ENCODE assay signal across 11 cellular contexts in genomic region chr5:143509758-143510221, GRCh38.
DNase-seq lines count a peak whose midpoint lies in the region; ATAC-seq and TF ChIP-seq lines count a peak whose summit lies in the region.
"Had no signal": no experiment of that assay in that cellular context is flagged by ENCODE, and none has a peak within 500 bp of the region (broad histone marks: within the 10 kb centered on the region; RNA-seq: fewer than 3 reads in every experiment).

No MANE protein-coding gene starts in this region.

- H3K4me1 ChIP-seq in KMS-11 (ENCODE audit: low read depth, poor library complexity, severe bottlenecking): peaks cover 86% of the 10 kb centered on the region

- H3K79me2 ChIP-seq in KMS-11 (ENCODE audit: insufficient read depth, low read depth): no peaks in the 10 kb centered on the region

- no peak for TF ChIP-seq CTCF in KMS-11 (conservative IDR thresholded peaks at IDR 0.05; ENCODE audit: low read depth, low read length)

- peak overlapping the region; percentile 67 for H3K4me2 ChIP-seq in KMS-11

- no peaks in the 10 kb centered on the region for H4K20me1 ChIP-seq in KMS-11 (ENCODE audit: insufficient read depth)

- ATAC-seq in GM18519 (IDR thresholded peaks at IDR 0.05; ENCODE audit: low FRiP score, unreplicated experiment) (peak; percentile 94), GM19468 (IDR thresholded peaks at IDR 0.05; ENCODE audit: extremely low read depth, unreplicated experiment) (peak; percentile 78), HG02938 (IDR thresholded peaks at IDR 0.05; ENCODE audit: unreplicated experiment) (peak; percentile 98), Right ventricle myocardium superior (ENCODE audit: poor library complexity) (no peak)
- ATAC-seq: CD8-positive, alpha-beta T cell; stimulated activated memory B cell treated with anti-CD40 and anti-IgM and Interleukin-4, amounts not matched to agents 10 μg/mL and 1 μg/mL and 100 μg/mL, for 72 hours had no signal

- peak overlapping the region; percentile 20; the same call in 1 of the 2 replicates for H3K9ac ChIP-seq in KMS-11

- DNase-seq in COLO668 (lab: John Stamatoyannopoulos, UW; ENCODE audit: unreplicated experiment) (no peak), occipital lobe (lab: John Stamatoyannopoulos, UW) (no peak), NCI-H1417 (lab: John Stamatoyannopoulos, UW) (no peak), Right ventricle myocardium superior (no peak)
- DNase-seq: CD8-positive, alpha-beta T cell; NCI-H2029 had no signal

- peak overlapping the region; percentile 21; the same call in 1 of the 2 replicates for H2AFZ ChIP-seq in KMS-11 (ENCODE audit: low read depth)

- H3K27me3 ChIP-seq in KMS-11 (ENCODE audit: insufficient read depth, low read depth): no peaks in the 10 kb centered on the region

- intact Hi-C loops in Right ventricle myocardium superior (cut with DNase I): no loop called here

- H3K36me3 ChIP-seq in KMS-11 (ENCODE audit: insufficient read depth): no peaks in the 10 kb centered on the region

- peak overlapping the region; percentile 80 for H3K27ac ChIP-seq in KMS-11

- H3K4me3 ChIP-seq in KMS-11 (IDR thresholded peaks at IDR 0.05; ENCODE audit: insufficient read depth, low read depth, low read length): no peak overlapping the region
